Comparison of ENCODE assay signal across 8 cellular contexts in the genomic region with DNA sequence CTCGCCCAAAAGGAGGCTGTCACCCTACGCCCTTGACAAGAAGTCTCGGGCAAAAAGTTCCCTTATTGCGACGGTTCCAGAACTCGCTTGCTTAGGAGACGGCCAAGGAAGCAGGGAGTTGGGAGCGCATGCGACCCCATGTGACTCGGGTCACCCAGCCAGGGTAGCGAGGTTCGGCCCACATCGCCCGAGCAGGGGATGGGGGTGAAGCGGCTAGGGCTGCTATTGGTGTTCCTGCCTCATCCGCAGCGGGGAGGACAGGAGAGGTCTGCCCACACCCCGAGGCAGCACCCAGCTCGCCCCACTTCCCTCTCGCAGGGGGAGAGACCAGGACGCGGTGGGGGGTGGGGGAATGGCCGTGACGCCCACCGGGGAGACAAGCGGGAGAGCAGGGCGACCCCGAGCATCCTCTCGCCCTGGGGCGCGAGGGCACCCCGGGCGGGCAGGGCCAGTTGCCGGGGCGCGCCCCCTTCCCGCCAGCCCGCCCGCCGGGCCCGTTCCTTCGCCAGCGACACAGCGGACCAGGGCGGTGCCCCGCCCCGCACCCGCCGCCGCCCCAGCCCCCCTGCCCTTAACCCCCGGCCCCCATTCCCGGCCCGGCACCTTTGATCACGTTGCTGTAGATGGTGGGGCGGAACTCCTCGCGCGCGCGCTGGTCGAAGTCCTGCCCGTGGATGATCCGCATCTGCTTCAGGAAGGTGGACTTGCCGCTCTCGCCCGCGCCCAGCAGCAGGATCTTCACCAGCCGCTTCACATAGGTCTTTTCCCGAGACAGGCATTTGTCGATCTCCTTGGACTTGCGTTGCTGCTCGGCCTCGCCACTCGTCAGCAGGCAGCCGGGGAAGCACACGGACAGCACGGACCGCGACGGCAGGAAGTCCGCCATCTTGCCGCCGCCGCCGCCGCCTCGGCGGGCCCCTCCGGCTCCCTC. TPM values are rescaled to one million over a fixed set of nuclear protein-coding genes. Genes with fewer than 3 reads are reported as not detected.
DNase-seq lines count a peak whose midpoint lies in the region; ATAC-seq and TF ChIP-seq lines count a peak whose summit lies in the region.

No MANE protein-coding gene starts in this region.

- H3K9me3 ChIP-seq in Loucy (ENCODE audit: insufficient read depth, low read depth, low read length) = no peaks in the 10 kb centered on the region
- no peaks in the 10 kb centered on the region for H3K9me3 ChIP-seq in effector memory CD4-positive, alpha-beta T cell (ENCODE audit: control insufficient read depth, low read length)

- H3K27me3 Mint-ChIP-seq in activated CD8-positive, alpha-beta T cell treated with anti-CD3 and anti-CD28 coated beads for 36 hours = no peaks in the 10 kb centered on the region

- intact Hi-C loops in activated CD8-positive, alpha-beta T cell treated with anti-CD3 and anti-CD28 coated beads for 36 hours (cut with micrococcal nuclease) = loop anchor here (2.0 to 5.0 kb wide), 2 partner anchors 15 to 34 kb away; no protein-coding TSS in a partner anchor

- H3K79me2 ChIP-seq in Loucy (ENCODE audit: insufficient read depth, low read length) = peaks cover 67% of the 10 kb centered on the region

- DNase-seq in activated CD8-positive, alpha-beta T cell treated with anti-CD3 and anti-CD28 coated beads for 36 hours = peak; percentile 64
- DNase-seq in effector memory CD4-positive, alpha-beta T cell = peak; percentile 27 to 37 (median 29)
- DNase-seq in medulla oblongata (ENCODE audit: extremely low spot score) (peak; percentile 89), NCI-H2196 treated with DMSO at 0.1 percent for 48 hours (lab: John Stamatoyannopoulos, UW; ENCODE audit: unreplicated experiment) (no peak)
- DNase-seq in stimulated activated CD8-positive, alpha-beta memory T cell treated with anti-CD3 and anti-CD28 coated beads, Interleukin-12 subunit alpha, Interleukin-12 subunit beta, amount 100 ng/mL, for 4 hours (ENCODE audit: low read depth) = peak; percentile 48

- H3K9me2 ChIP-seq in Loucy (replicated peaks; ENCODE audit: low read depth, low read length) = no peaks in the 10 kb centered on the region

- CTCF ChIA-PET in activated CD8-positive, alpha-beta T cell treated with anti-CD3 and anti-CD28 coated beads for 36 hours (lab: Charles Lee) = interaction anchor here (1.0 to 1.6 kb wide), 5 partner anchors 21 to 137 kb away, joined by 3 to 6 read pairs (median 3); partner anchors contain the start of gene LRRC37A3

- peak overlapping the region; percentile 85 for H3K4me2 ChIP-seq in Loucy (ENCODE audit: low read depth, low read length, poor library complexity, severe bottlenecking)

- POLR2A ChIA-PET in activated CD8-positive, alpha-beta T cell treated with anti-CD3 and anti-CD28 coated beads for 36 hours (lab: Charles Lee) = interaction anchor here (0.8 to 2.0 kb wide), 8 partner anchors 8 to 89 kb away, joined by 3 to 8 read pairs (median 4); no protein-coding TSS in a partner anchor

- peak overlapping the region; percentile 94 for H3K4me3 Mint-ChIP-seq in activated CD8-positive, alpha-beta T cell treated with anti-CD3 and anti-CD28 coated beads for 36 hours

- H3F3A ChIP-seq in Loucy (ENCODE audit: low read depth) = no peaks in the 10 kb centered on the region

- peaks cover 47% of the 10 kb centered on the region for H3K36me3 Mint-ChIP-seq in activated CD8-positive, alpha-beta T cell treated with anti-CD3 and anti-CD28 coated beads for 36 hours (ENCODE audit: low read depth)

- H2AFZ ChIP-seq in Loucy (ENCODE audit: low read length) = peak overlapping the region; percentile 93

- H3K9me3 Mint-ChIP-seq in activated CD8-positive, alpha-beta T cell treated with anti-CD3 and anti-CD28 coated beads for 36 hours = no peaks in the 10 kb centered on the region

- H3K27ac Mint-ChIP-seq in activated CD8-positive, alpha-beta T cell treated with anti-CD3 and anti-CD28 coated beads for 36 hours = peak overlapping the region; percentile 97

- H4K20me1 ChIP-seq in Loucy (ENCODE audit: insufficient read depth, low read length, poor library complexity, severe bottlenecking) = peaks cover 42% of the 10 kb centered on the region

- H3K4me3 ChIP-seq in GM08714 (ENCODE audit: low read length) (peak overlapping the region; percentile 93), Loucy (ENCODE audit: low read length, poor library complexity, severe bottlenecking) (peak overlapping the region; percentile 96)
- peak overlapping the region; percentile 89 for H3K4me3 ChIP-seq in effector memory CD4-positive, alpha-beta T cell (ENCODE audit: insufficient read depth, low read depth, low read length, poor library complexity, severe bottlenecking)

- peaks cover 33% of the 10 kb centered on the region for H3K4me1 Mint-ChIP-seq in activated CD8-positive, alpha-beta T cell treated with anti-CD3 and anti-CD28 coated beads for 36 hours (ENCODE audit: low read depth)

- peaks cover 46% of the 10 kb centered on the region for H3K4me1 ChIP-seq in Loucy (ENCODE audit: insufficient read depth, low read length, poor library complexity, severe bottlenecking)
- H3K4me1 ChIP-seq in effector memory CD4-positive, alpha-beta T cell (ENCODE audit: control insufficient read depth, insufficient read depth, low read length, poor library complexity, severe bottlenecking) = peaks cover 14% of the 10 kb centered on the region

- H3K9ac ChIP-seq in Loucy (ENCODE audit: low read depth, low read length, poor library complexity, severe bottlenecking) = peak overlapping the region; percentile 95

- peaks cover 24% of the 10 kb centered on the region for H3K36me3 ChIP-seq in Loucy (ENCODE audit: insufficient read depth, low read length)
- peaks cover 10% of the 10 kb centered on the region for H3K36me3 ChIP-seq in effector memory CD4-positive, alpha-beta T cell (ENCODE audit: control insufficient read depth, insufficient read depth, low read length)

- peak overlapping the region; percentile 98 for H3K27ac ChIP-seq in effector memory CD4-positive, alpha-beta T cell (ENCODE audit: insufficient read depth, low read length, poor library complexity, severe bottlenecking)

- TF ChIP-seq CTCF in Loucy (conservative IDR thresholded peaks at IDR 0.05; ENCODE audit: low read length) = no peak
- no peak for TF ChIP-seq CTCF in activated CD8-positive, alpha-beta T cell treated with anti-CD3 and anti-CD28 coated beads for 36 hours (IDR thresholded peaks at IDR 0.05)

- H3K27me3 ChIP-seq in Loucy (ENCODE audit: insufficient read depth, low read length, poor library complexity, severe bottlenecking) = no peaks in the 10 kb centered on the region
- no peaks in the 10 kb centered on the region for H3K27me3 ChIP-seq in effector memory CD4-positive, alpha-beta T cell (replicated peaks; ENCODE audit: control insufficient read depth, insufficient read depth, low read length, poor library complexity, severe bottlenecking)

- ATAC-seq in GM21825 (IDR thresholded peaks at IDR 0.05; ENCODE audit: unreplicated experiment) = peak; percentile 26
- peak; percentile 37 for ATAC-seq in activated CD8-positive, alpha-beta T cell treated with anti-CD3 and anti-CD28 coated beads for 36 hours

RNA-seq across cellular contexts. Expression of gene GNA13, which starts 0.6 kb away (rescaled TPM):
- total RNA-seq in activated CD8-positive, alpha-beta T cell treated with anti-CD3 and anti-CD28 coated beads for 36 hours = 10 to 100 TPM; 48.5 to 50.7 TPM
